14 cellular contexts compared by ENCODE assay signal in the genomic region with DNA sequence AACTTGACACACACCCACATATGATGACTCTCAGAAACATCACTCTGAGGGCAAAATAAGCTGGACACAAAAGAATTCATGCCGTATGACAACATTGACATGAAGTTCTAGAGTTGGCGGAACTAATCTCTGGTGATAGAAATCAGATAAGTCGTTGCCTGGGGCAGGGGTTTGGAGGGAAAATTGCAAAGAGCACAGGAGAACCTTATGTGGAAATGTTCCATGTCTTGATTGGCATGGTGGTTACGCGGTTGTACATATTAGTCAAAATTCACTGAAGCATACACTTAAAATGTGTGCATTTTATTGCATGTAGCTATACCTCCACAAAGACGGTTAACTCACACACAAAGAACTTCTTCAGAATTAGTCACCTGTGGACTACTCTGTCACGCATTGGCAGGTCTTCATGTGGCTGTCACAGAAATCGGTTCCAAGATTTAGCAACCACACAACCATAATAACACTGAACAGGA.
DNase-seq lines count a peak whose midpoint lies in the region; ATAC-seq, FAIRE-seq and TF ChIP-seq lines count a peak whose summit lies in the region.
"Had no signal": no experiment of that assay in that cellular context is flagged by ENCODE, and none has a peak within 500 bp of the region (broad histone marks: within the 10 kb centered on the region; RNA-seq: fewer than 3 reads in every experiment).

No MANE protein-coding gene starts in this region.

- peaks cover 2% of the 10 kb centered on the region for H3K36me3 Mint-ChIP-seq in activated naive CD4-positive, alpha-beta T cell treated with anti-CD3 and anti-CD28 coated beads, Interleukin-2, amount 10 ng/mL, durations not matched to agents 7 days and 5 days
- peaks cover 4% of the 10 kb centered on the region for H3K36me3 Mint-ChIP-seq in chondrocyte (ENCODE audit: low read depth)
- H3K36me3 Mint-ChIP-seq: activated naive CD4-positive, alpha-beta T cell treated with anti-CD3 and anti-CD28 coated beads, Interleukin-2, amount 50 U/mL, for 24 hours had no signal

- no peaks in the 10 kb centered on the region for H3K9me3 Mint-ChIP-seq in activated naive CD4-positive, alpha-beta T cell treated with anti-CD3 and anti-CD28 coated beads, Interleukin-2, amount 10 ng/mL, durations not matched to agents 7 days and 5 days
- no peaks in the 10 kb centered on the region for H3K9me3 Mint-ChIP-seq in chondrocyte (ENCODE audit: low read depth)
- H3K9me3 Mint-ChIP-seq: activated naive CD4-positive, alpha-beta T cell treated with anti-CD3 and anti-CD28 coated beads, Interleukin-2, amount 50 U/mL, for 24 hours had no signal

- H2AFZ ChIP-seq in keratinocyte (ENCODE audit: control insufficient read depth, low read length) = no peak overlapping the region
- H2AFZ ChIP-seq: GM23248, parathyroid adenoma had no signal

- peaks cover 48% of the 10 kb centered on the region for H3K27me3 Mint-ChIP-seq in activated naive CD4-positive, alpha-beta T cell treated with anti-CD3 and anti-CD28 coated beads, Interleukin-2, amount 10 ng/mL, durations not matched to agents 7 days and 5 days
- peaks cover 52% of the 10 kb centered on the region for H3K27me3 Mint-ChIP-seq in chondrocyte (ENCODE audit: low read depth)
- H3K27me3 Mint-ChIP-seq: activated naive CD4-positive, alpha-beta T cell treated with anti-CD3 and anti-CD28 coated beads, Interleukin-2, amount 50 U/mL, for 24 hours had no signal

- H3K36me3 ChIP-seq in keratinocyte (ENCODE audit: control insufficient read depth in 2 of 2, extremely low read depth in 1 of 2, insufficient read depth in 2 of 2, low read length in 2 of 2) = no peaks in the 10 kb centered on the region

- H3K4me2 ChIP-seq in keratinocyte (ENCODE audit: control insufficient read depth, extremely low read depth, insufficient read depth, low read depth, low read length) = peak overlapping the region; percentile 59

- dilution Hi-C loops in keratinocyte (cut with MboI; ENCODE audit: extremely low pct_ligation_motif_present, low sequenced_read_pairs) = no loop called here

- DNase-seq in NCI-H1048 (lab: John Stamatoyannopoulos, UW) (peak; percentile 51), keratinocyte (ENCODE audit: low read depth, low spot score) (peak; percentile 59), chondrocyte (ENCODE audit: low spot score) (no peak), AG08395 (ENCODE audit: low spot score) (no peak)
- no peak for DNase-seq in activated naive CD4-positive, alpha-beta T cell treated with anti-CD3 and anti-CD28 coated beads, Interleukin-2, amount 10 ng/mL, durations not matched to agents 7 days and 5 days
- DNase-seq: effector CD4-positive, alpha-beta T cell; GM23248; KBM-7; NCI-H1436 had no signal

- H3K9ac ChIP-seq in keratinocyte (ENCODE audit: control insufficient read depth, extremely low read depth, insufficient read depth, low read length) = no peak overlapping the region
- H3K9ac ChIP-seq: GM23248, parathyroid adenoma had no signal

- ATAC-seq in GM18502 (IDR thresholded peaks at IDR 0.05; ENCODE audit: poor library complexity, unreplicated experiment) = peak; percentile 67
- ATAC-seq in GM21529 (IDR thresholded peaks at IDR 0.05; ENCODE audit: unreplicated experiment) = peak; percentile 82
- ATAC-seq in HG03571 (IDR thresholded peaks at IDR 0.05; ENCODE audit: unreplicated experiment) = no peak

- CTCF ChIA-PET in activated naive CD4-positive, alpha-beta T cell treated with anti-CD3 and anti-CD28 coated beads, Interleukin-2, amount 10 ng/mL, durations not matched to agents 7 days and 5 days (lab: Charles Lee) = no interaction called here

- no peaks in the 10 kb centered on the region for H3K27me3 ChIP-seq in keratinocyte (ENCODE audit: control insufficient read depth, extremely low read depth, insufficient read depth, low read length)

- no peaks in the 10 kb centered on the region for H3K9me1 ChIP-seq in keratinocyte (ENCODE audit: control insufficient read depth, extremely low read depth, insufficient read depth, low read length)

- H3K9me3 ChIP-seq in keratinocyte (ENCODE audit: control insufficient read depth, low read depth, low read length) = no peaks in the 10 kb centered on the region

- peak; percentile 92 for FAIRE-seq in keratinocyte (lab: Jason Lieb, UNC)

- H3K4me3 Mint-ChIP-seq in activated naive CD4-positive, alpha-beta T cell treated with anti-CD3 and anti-CD28 coated beads, Interleukin-2, amount 10 ng/mL, durations not matched to agents 7 days and 5 days = no peak overlapping the region
- H3K4me3 Mint-ChIP-seq in chondrocyte (ENCODE audit: unreplicated experiment) = no peak overlapping the region
- H3K4me3 Mint-ChIP-seq: activated naive CD4-positive, alpha-beta T cell treated with anti-CD3 and anti-CD28 coated beads, Interleukin-2, amount 50 U/mL, for 24 hours had no signal

- TF ChIP-seq CTCF in keratinocyte (optimal IDR thresholded peaks at IDR 0.05 in 1 of 3, IDR thresholded peaks at IDR 0.05 in 1 of 3, conservative IDR thresholded peaks at IDR 0.05 in 1 of 3; ENCODE audit: extremely low read depth in 1 of 3, insufficient read depth in 2 of 3, low read length in 3 of 3) = no peak
- no peak for TF ChIP-seq CTCF in chondrocyte (IDR thresholded peaks at IDR 0.05)

- peaks cover 25% of the 10 kb centered on the region for H3K4me1 ChIP-seq in keratinocyte (ENCODE audit: control insufficient read depth, extremely low read depth, insufficient read depth, low read length)
- H3K4me1 ChIP-seq: parathyroid adenoma had no signal

- H3K27ac Mint-ChIP-seq in activated naive CD4-positive, alpha-beta T cell treated with anti-CD3 and anti-CD28 coated beads, Interleukin-2, amount 10 ng/mL, durations not matched to agents 7 days and 5 days = no peak overlapping the region
- no peak overlapping the region for H3K27ac Mint-ChIP-seq in chondrocyte (ENCODE audit: unreplicated experiment)
- H3K27ac Mint-ChIP-seq: activated naive CD4-positive, alpha-beta T cell treated with anti-CD3 and anti-CD28 coated beads, Interleukin-2, amount 50 U/mL, for 24 hours had no signal

- H3K79me2 ChIP-seq in keratinocyte (ENCODE audit: control insufficient read depth, insufficient read depth, low read length) = no peaks in the 10 kb centered on the region
- H3K79me2 ChIP-seq: parathyroid adenoma had no signal

- no peaks in the 10 kb centered on the region for H3K4me1 Mint-ChIP-seq in activated naive CD4-positive, alpha-beta T cell treated with anti-CD3 and anti-CD28 coated beads, Interleukin-2, amount 10 ng/mL, durations not matched to agents 7 days and 5 days
- H3K4me1 Mint-ChIP-seq in chondrocyte (ENCODE audit: low read depth) = no peaks in the 10 kb centered on the region
- H3K4me1 Mint-ChIP-seq: activated naive CD4-positive, alpha-beta T cell treated with anti-CD3 and anti-CD28 coated beads, Interleukin-2, amount 50 U/mL, for 24 hours had no signal

- H3K27ac ChIP-seq in keratinocyte (ENCODE audit: control insufficient read depth, insufficient read depth, low read length) = peak overlapping the region; percentile 37
- H3K27ac ChIP-seq: GM23248, parathyroid adenoma had no signal

- no peak overlapping the region for H3K4me3 ChIP-seq in keratinocyte (ENCODE audit: control insufficient read depth in 2 of 3, extremely low read depth in 1 of 3, insufficient read depth in 2 of 3, low read depth in 1 of 3, low read length in 3 of 3)
- H3K4me3 ChIP-seq: GM23248 had no signal

- H4K20me1 ChIP-seq in keratinocyte (ENCODE audit: control insufficient read depth, extremely low read depth, insufficient read depth, low read length) = no peaks in the 10 kb centered on the region

Comparison
In these comparisons a context has a peak if more than half of its experiments do, and no peak if none do; other contexts are left out.
1. DNase-seq: peak in NCI-H1048 (single experiment) and keratinocyte (single experiment); none in activated naive CD4-positive, alpha-beta T cell treated with anti-CD3 and anti-CD28 coated beads, Interleukin-2, amount 10 ng/mL, durations not matched to agents 7 days and 5 days (single experiment), chondrocyte (single experiment) and AG08395 (single experiment).